ENCODE assay signal across 1 cellular context in genomic region chr11:2166091-2166851, GRCh38.
A peak's percentile ranks its signal among the peaks of the same experiment; 100 is the strongest.
TF ChIP-seq lines count a peak whose summit lies in the region.

No MANE protein-coding gene starts in this region.

TF ChIP-seq in WTC11, 78 proteins besides CTCF, POLR2A, EP300 and RAD21 (continued from another document and continues in another):
- TF ChIP-seq HMGXB4 (CRISPR knock-in tag; IDR thresholded peaks at IDR 0.05), result no peak; the same call in 1 of the 2 replicates
- peak; percentile 70; the same call in 1 of the 2 replicates for TF ChIP-seq ELF4 (CRISPR knock-in tag; IDR thresholded peaks at IDR 0.05; ENCODE audit: low read depth)
- TF ChIP-seq ARID4B (CRISPR knock-in tag; IDR thresholded peaks at IDR 0.05; ENCODE audit: borderline replicate concordance), result no peak
- no peak for TF ChIP-seq CDX4 (CRISPR knock-in tag; IDR thresholded peaks at IDR 0.05; ENCODE audit: borderline replicate concordance)
- no peak for TF ChIP-seq ZNF317 (CRISPR knock-in tag; IDR thresholded peaks at IDR 0.05; ENCODE audit: borderline replicate concordance, low read depth)
- no peak for TF ChIP-seq JUN (CRISPR knock-in tag; IDR thresholded peaks at IDR 0.05)
- no peak for TF ChIP-seq ZMAT4 (CRISPR knock-in tag; IDR thresholded peaks at IDR 0.05)
- TF ChIP-seq ATF1 (CRISPR knock-in tag; IDR thresholded peaks at IDR 0.05), result no peak
- no peak for TF ChIP-seq GTF2I (CRISPR knock-in tag; conservative IDR thresholded peaks at IDR 0.05)
- TF ChIP-seq ZNF416 (CRISPR knock-in tag; IDR thresholded peaks at IDR 0.05), result no peak
- peak; percentile 39; the same call in 1 of the 2 replicates for TF ChIP-seq ZNF219 (CRISPR knock-in tag; IDR thresholded peaks at IDR 0.05; ENCODE audit: borderline replicate concordance)
- TF ChIP-seq SOX15 (CRISPR knock-in tag; IDR thresholded peaks at IDR 0.05), result no peak
- no peak for TF ChIP-seq NR2C2 (CRISPR knock-in tag; IDR thresholded peaks at IDR 0.05)
- no peak for TF ChIP-seq NFATC4 (CRISPR knock-in tag; IDR thresholded peaks at IDR 0.05)
- no peak for TF ChIP-seq KAT7 (CRISPR knock-in tag; IDR thresholded peaks at IDR 0.05; ENCODE audit: borderline replicate concordance)
- peak; percentile 12; the same call in 1 of the 2 replicates for TF ChIP-seq ETV6 (CRISPR knock-in tag; IDR thresholded peaks at IDR 0.05)
- TF ChIP-seq CREM (CRISPR knock-in tag; IDR thresholded peaks at IDR 0.05), result no peak; the same call in 1 of the 2 replicates
- no peak for TF ChIP-seq TCF7 (CRISPR knock-in tag; IDR thresholded peaks at IDR 0.05; ENCODE audit: low read depth)
- no peak for TF ChIP-seq NR3C1 (CRISPR knock-in tag; conservative IDR thresholded peaks at IDR 0.05; ENCODE audit: low read depth)
- 0 out of 2 replicates have a peak, but pooled peaks have one; percentile 55 for TF ChIP-seq MYBL2 (CRISPR knock-in tag; IDR thresholded peaks at IDR 0.05)
- peak; percentile 75 for TF ChIP-seq USF2 (CRISPR knock-in tag; IDR thresholded peaks at IDR 0.05)
- TF ChIP-seq ZNF263 (CRISPR knock-in tag; IDR thresholded peaks at IDR 0.05; ENCODE audit: low read depth), result 0 out of 2 replicates have a peak, but pooled peaks have one; percentile 8
- no peak; the same call in 1 of the 2 replicates for TF ChIP-seq PRDM15 (CRISPR knock-in tag; IDR thresholded peaks at IDR 0.05)
- TF ChIP-seq IRF1 (CRISPR knock-in tag; IDR thresholded peaks at IDR 0.05), result no peak
- no peak for TF ChIP-seq NR1H2 (CRISPR knock-in tag; IDR thresholded peaks at IDR 0.05)
- no peak for TF ChIP-seq CBFB (CRISPR knock-in tag; IDR thresholded peaks at IDR 0.05; ENCODE audit: low read depth)
- 0 out of 2 replicates have a peak, but pooled peaks have one; percentile 17 for TF ChIP-seq NFYB (CRISPR knock-in tag; conservative IDR thresholded peaks at IDR 0.05; ENCODE audit: low read depth)
- 0 out of 2 replicates have a peak, but pooled peaks have one; percentile 46 for TF ChIP-seq ZBTB21 (CRISPR knock-in tag; IDR thresholded peaks at IDR 0.05; ENCODE audit: borderline replicate concordance)
- TF ChIP-seq TEAD1 (CRISPR knock-in tag; IDR thresholded peaks at IDR 0.05), result no peak
- no peak for TF ChIP-seq ZNF512 (CRISPR knock-in tag; IDR thresholded peaks at IDR 0.05; ENCODE audit: borderline replicate concordance)
- TF ChIP-seq TP53 (CRISPR knock-in tag; IDR thresholded peaks at IDR 0.05), result no peak
- TF ChIP-seq STAT6 (CRISPR knock-in tag; conservative IDR thresholded peaks at IDR 0.05; ENCODE audit: low read depth), result no peak
- no peak for TF ChIP-seq JAZF1 (CRISPR knock-in tag; IDR thresholded peaks at IDR 0.05)
- no peak for TF ChIP-seq GABPB1 (CRISPR knock-in tag; IDR thresholded peaks at IDR 0.05)
- TF ChIP-seq ZNF425 (CRISPR knock-in tag; conservative IDR thresholded peaks at IDR 0.05), result no peak
- TF ChIP-seq ZNF232 (CRISPR knock-in tag; IDR thresholded peaks at IDR 0.05), result no peak
- TF ChIP-seq ZNF396 (CRISPR knock-in tag; IDR thresholded peaks at IDR 0.05; ENCODE audit: borderline replicate concordance), result no peak
- TF ChIP-seq USF1 (CRISPR knock-in tag; IDR thresholded peaks at IDR 0.05), result peak; percentile 78
- TF ChIP-seq MAX (CRISPR knock-in tag; IDR thresholded peaks at IDR 0.05), result peak; percentile 95
- TF ChIP-seq SMAD4 (CRISPR knock-in tag; IDR thresholded peaks at IDR 0.05), result no peak
